Comparison of ENCODE assay signal across 1 cellular context in genomic region chr22:23072911-23073491, GRCh38.
TF ChIP-seq lines count a peak whose summit lies in the region.

No MANE protein-coding gene starts in this region.

TF ChIP-seq in GM23338, 12 proteins besides CTCF, POLR2A, EP300 and RAD21 (continued from another document):
- TF ChIP-seq, protein P1, sequence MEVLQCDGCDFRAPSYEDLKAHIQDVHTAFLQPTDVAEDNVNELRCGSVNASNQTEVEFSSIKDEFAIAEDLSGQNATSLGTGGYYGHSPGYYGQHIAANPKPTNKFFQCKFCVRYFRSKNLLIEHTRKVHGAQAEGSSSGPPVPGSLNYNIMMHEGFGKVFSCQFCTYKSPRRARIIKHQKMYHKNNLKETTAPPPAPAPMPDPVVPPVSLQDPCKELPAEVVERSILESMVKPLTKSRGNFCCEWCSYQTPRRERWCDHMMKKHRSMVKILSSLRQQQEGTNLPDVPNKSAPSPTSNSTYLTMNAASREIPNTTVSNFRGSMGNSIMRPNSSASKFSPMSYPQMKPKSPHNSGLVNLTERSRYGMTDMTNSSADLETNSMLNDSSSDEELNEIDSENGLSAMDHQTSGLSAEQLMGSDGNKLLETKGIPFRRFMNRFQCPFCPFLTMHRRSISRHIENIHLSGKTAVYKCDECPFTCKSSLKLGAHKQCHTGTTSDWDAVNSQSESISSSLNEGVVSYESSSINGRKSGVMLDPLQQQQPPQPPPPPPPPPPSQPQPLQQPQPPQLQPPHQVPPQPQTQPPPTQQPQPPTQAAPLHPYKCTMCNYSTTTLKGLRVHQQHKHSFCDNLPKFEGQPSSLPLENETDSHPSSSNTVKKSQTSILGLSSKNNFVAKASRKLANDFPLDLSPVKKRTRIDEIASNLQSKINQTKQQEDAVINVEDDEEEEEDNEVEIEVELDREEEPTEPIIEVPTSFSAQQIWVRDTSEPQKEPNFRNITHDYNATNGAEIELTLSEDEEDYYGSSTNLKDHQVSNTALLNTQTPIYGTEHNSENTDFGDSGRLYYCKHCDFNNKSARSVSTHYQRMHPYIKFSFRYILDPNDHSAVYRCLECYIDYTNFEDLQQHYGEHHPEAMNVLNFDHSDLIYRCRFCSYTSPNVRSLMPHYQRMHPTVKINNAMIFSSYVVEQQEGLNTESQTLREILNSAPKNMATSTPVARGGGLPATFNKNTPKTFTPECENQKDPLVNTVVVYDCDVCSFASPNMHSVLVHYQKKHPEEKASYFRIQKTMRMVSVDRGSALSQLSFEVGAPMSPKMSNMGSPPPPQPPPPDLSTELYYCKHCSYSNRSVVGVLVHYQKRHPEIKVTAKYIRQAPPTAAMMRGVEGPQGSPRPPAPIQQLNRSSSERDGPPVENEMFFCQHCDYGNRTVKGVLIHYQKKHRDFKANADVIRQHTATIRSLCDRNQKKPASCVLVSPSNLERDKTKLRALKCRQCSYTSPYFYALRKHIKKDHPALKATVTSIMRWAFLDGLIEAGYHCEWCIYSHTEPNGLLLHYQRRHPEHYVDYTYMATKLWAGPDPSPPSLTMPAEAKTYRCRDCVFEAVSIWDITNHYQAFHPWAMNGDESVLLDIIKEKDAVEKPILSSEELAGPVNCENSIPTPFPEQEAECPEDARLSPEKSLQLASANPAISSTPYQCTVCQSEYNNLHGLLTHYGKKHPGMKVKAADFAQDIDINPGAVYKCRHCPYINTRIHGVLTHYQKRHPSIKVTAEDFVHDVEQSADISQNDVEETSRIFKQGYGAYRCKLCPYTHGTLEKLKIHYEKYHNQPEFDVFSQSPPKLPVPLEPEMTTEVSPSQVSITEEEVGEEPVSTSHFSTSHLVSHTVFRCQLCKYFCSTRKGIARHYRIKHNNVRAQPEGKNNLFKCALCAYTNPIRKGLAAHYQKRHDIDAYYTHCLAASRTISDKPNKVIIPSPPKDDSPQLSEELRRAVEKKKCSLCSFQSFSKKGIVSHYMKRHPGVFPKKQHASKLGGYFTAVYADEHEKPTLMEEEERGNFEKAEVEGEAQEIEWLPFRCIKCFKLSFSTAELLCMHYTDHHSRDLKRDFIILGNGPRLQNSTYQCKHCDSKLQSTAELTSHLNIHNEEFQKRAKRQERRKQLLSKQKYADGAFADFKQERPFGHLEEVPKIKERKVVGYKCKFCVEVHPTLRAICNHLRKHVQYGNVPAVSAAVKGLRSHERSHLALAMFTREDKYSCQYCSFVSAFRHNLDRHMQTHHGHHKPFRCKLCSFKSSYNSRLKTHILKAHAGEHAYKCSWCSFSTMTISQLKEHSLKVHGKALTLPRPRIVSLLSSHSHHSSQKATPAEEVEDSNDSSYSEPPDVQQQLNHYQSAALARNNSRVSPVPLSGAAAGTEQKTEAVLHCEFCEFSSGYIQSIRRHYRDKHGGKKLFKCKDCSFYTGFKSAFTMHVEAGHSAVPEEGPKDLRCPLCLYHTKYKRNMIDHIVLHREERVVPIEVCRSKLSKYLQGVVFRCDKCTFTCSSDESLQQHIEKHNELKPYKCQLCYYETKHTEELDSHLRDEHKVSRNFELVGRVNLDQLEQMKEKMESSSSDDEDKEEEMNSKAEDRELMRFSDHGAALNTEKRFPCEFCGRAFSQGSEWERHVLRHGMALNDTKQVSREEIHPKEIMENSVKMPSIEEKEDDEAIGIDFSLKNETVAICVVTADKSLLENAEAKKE (CRISPR knock-in tag; IDR thresholded peaks at IDR 0.05): no peak
- TF ChIP-seq NANOG (IDR thresholded peaks at IDR 0.05; ENCODE audit: borderline replicate concordance) (no peak), ZNF331 (CRISPR knock-in tag; IDR thresholded peaks at IDR 0.05; ENCODE audit: low read depth) (no peak), ZNF114 (CRISPR knock-in tag; IDR thresholded peaks at IDR 0.05) (no peak), POLR2AphosphoS5 (IDR thresholded peaks at IDR 0.05; ENCODE audit: low read depth) (no peak), EZH2 (IDR thresholded peaks at IDR 0.05; ENCODE audit: low read depth, unreplicated experiment) (no peak), JUNB (IDR thresholded peaks at IDR 0.05; ENCODE audit: unreplicated experiment) (no peak), STAT1 (IDR thresholded peaks at IDR 0.05; ENCODE audit: unreplicated experiment) (no peak)
- TF ChIP-seq, protein P2, sequence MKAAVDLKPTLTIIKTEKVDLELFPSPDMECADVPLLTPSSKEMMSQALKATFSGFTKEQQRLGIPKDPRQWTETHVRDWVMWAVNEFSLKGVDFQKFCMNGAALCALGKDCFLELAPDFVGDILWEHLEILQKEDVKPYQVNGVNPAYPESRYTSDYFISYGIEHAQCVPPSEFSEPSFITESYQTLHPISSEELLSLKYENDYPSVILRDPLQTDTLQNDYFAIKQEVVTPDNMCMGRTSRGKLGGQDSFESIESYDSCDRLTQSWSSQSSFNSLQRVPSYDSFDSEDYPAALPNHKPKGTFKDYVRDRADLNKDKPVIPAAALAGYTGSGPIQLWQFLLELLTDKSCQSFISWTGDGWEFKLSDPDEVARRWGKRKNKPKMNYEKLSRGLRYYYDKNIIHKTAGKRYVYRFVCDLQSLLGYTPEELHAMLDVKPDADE (IDR thresholded peaks at IDR 0.05): no peak
